ENCODE assay signal across 8 cellular contexts in the genomic region with DNA sequence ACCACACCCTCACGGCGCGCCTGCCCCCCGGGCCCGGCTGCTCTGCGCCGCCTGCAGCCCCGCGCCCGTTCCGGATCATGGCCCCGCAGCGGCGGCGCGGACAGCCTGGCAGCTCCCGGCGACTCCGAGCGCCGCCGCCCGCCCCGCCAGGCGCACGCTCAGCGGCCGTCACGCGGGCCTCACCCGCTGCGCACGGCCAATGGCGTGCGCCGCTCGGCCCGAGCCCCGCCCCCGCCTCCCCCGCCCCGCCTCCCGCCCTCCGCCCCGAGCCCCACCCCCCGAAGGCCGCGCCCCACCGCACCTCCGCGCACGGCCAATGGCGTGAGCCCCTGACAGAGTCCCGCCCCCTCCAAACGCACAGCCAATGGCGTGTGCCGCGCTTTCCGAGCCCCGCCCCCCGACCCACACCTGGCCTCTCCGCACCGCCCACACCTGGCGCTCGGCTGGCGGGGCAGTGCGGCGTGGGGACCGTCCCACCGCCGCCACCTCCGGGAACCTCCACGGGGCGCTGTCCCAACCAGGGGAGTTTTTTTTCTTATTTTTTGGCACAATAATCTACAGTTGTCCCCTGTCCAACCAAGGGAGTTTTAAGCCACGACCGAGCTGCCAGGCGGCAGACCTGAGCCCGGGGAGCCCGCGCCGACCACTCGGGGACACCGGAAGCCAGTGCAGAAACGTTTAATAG. TPM values are rescaled to one million over a fixed set of nuclear protein-coding genes. Genes with fewer than 3 reads are reported as not detected.
DNase-seq lines count a peak whose midpoint lies in the region; ATAC-seq, FAIRE-seq and TF ChIP-seq lines count a peak whose summit lies in the region.

A gene (minus strand): TSS at position 123 of the 685 bp plus-strand sequence. CDS start 44 bp downstream, at position 79.

- TF ChIP-seq POLR2A in GM18951 (IDR thresholded peaks at IDR 0.05; ENCODE audit: extremely low read depth, insufficient read depth, insufficient read length) = peak; percentile 72

- DNase-seq in NCI-H446 (lab: John Stamatoyannopoulos, UW) (peak; percentile 43 to 92), cerebellar cortex (ENCODE audit: low spot score) (peak; percentile 91), kidney (peak; percentile 98)
- peak; percentile 93 for DNase-seq in activated CD4-positive, CD25-positive, alpha-beta regulatory T cell treated with anti-CD3 and anti-CD28 coated beads, Interleukin-2, amount 50 U/mL, for 72 hours
- DNase-seq in stimulated activated CD4-positive, alpha-beta T cell treated with anti-CD3 and anti-CD28 coated beads, Interleukin-15, amount 100 ng/mL, for 24 hours = peak; percentile 96

- H3K27me3 ChIP-seq in ACC112 (ENCODE audit: insufficient read depth, low read length) = no peaks in the 10 kb centered on the region

- no peaks in the 10 kb centered on the region for H3K9me3 ChIP-seq in kidney (ENCODE audit: control insufficient read depth in 1 of 2, low read length in 2 of 2)

- peak within 1 kb of the TSS; percentile 17 to 73 for H3K9ac ChIP-seq in kidney (ENCODE audit: low read length in 2 of 2)

- intact Hi-C loops in kidney (cut with DNase I) = no loop called here

- H3K4me1 ChIP-seq in ACC112 (ENCODE audit: control insufficient read depth, insufficient read depth, low read length, unreplicated experiment) (no peaks in the 10 kb centered on the region), kidney (ENCODE audit: control insufficient read depth in 1 of 2, insufficient read depth in 1 of 2, low read depth in 1 of 2, low read length in 2 of 2) (peaks cover 0 to 9% of the 10 kb centered on the region in 2 donors)

- H3K4me3 ChIP-seq in ACC112 (ENCODE audit: low read depth, low read length) (peak within 1 kb of the TSS; percentile 91), kidney (ENCODE audit: low read length in 2 of 2) (peak within 1 kb of the TSS; percentile 69 to 76)

- no peak for TF ChIP-seq CTCF in kidney (IDR thresholded peaks at IDR 0.05; ENCODE audit: borderline replicate concordance, extremely low read depth, insufficient read depth)

- H3K27ac ChIP-seq in ACC112 (ENCODE audit: low read depth, low read length) (no peak within 1 kb of the TSS), kidney (ENCODE audit: low read depth in 2 of 2, low read length in 2 of 2) (peak within 1 kb of the TSS; percentile 51 to 64)

- ATAC-seq in HG03175 (IDR thresholded peaks at IDR 0.05; ENCODE audit: unreplicated experiment) = peak; percentile 73

- peaks cover 5% of the 10 kb centered on the region for H3K79me2 ChIP-seq in ACC112 (ENCODE audit: control insufficient read depth, insufficient read depth, low read length, unreplicated experiment)

- FAIRE-seq in kidney (lab: Jason Lieb, UNC) = no peak

- in situ Hi-C loops in GM18951 (cut with MboI; ENCODE audit: low sequenced_read_pairs, unreplicated experiment) = no loop called here

- H3K36me3 ChIP-seq in ACC112 (ENCODE audit: insufficient read depth, low read length) (peaks cover 11% of the 10 kb centered on the region; the same call in 1 of the 2 replicates), kidney (ENCODE audit: control insufficient read depth in 1 of 2, insufficient read depth in 2 of 2, low read length in 2 of 2) (peaks cover 24 to 44% of the 10 kb centered on the region in 2 donors)

- H2AFZ ChIP-seq in ACC112 (ENCODE audit: low read length, unreplicated experiment) = peak within 1 kb of the TSS; percentile 57

RNA-seq across cellular contexts. Expression of the gene that starts here (rescaled TPM):
- total RNA-seq in kidney = 28.4 TPM
- polyA plus RNA-seq in kidney (ENCODE audit: insufficient read depth, low read depth, low replicate concordance) = 104 TPM
